ENCODE assay signal across 8 cellular contexts in genomic region chr3:31534036-31534435, GRCh38. TPM values are rescaled to one million over a fixed set of nuclear protein-coding genes. Genes with fewer than 3 reads are reported as not detected.
DNase-seq lines count a peak whose midpoint lies in the region; ATAC-seq, FAIRE-seq and TF ChIP-seq lines count a peak whose summit lies in the region.

No MANE protein-coding gene starts in this region.

- H3K4me1 Mint-ChIP-seq in endodermal cell (peaks cover 40% of the 10 kb centered on the region), nephron (peaks cover 34% of the 10 kb centered on the region)

- peak overlapping the region; percentile 76 for H3K9ac ChIP-seq in endodermal cell (ENCODE audit: extremely low read depth, low read length, poor library complexity, severe bottlenecking)

- H3K27me3 Mint-ChIP-seq in endodermal cell (ENCODE audit: insufficient read depth) = no peaks in the 10 kb centered on the region
- no peaks in the 10 kb centered on the region for H3K27me3 Mint-ChIP-seq in nephron (ENCODE audit: low read depth)

- no peaks in the 10 kb centered on the region for H3K36me3 Mint-ChIP-seq in endodermal cell (ENCODE audit: low read depth)
- peaks cover 17% of the 10 kb centered on the region for H3K36me3 Mint-ChIP-seq in nephron (ENCODE audit: low read depth)

- H3K4me3 Mint-ChIP-seq in endodermal cell (no peak overlapping the region), nephron (peak overlapping the region in 1 of 3 experiments; percentile 100)

- peak; percentile 84 for FAIRE-seq in GM19239 (lab: Jason Lieb, UNC)

- TF ChIP-seq CTCF in AG04450 (IDR thresholded peaks at IDR 0.05; ENCODE audit: low read depth, low read length) = no peak
- no peak for TF ChIP-seq CTCF in endodermal cell (conservative IDR thresholded peaks at IDR 0.05)
- no peak for TF ChIP-seq CTCF in nephron (IDR thresholded peaks at IDR 0.05; ENCODE audit: unreplicated experiment in 3 of 3)

- H3K27me3 ChIP-seq in AG04450 (ENCODE audit: control insufficient read depth, insufficient read depth, low read length) = no peaks in the 10 kb centered on the region
- no peaks in the 10 kb centered on the region for H3K27me3 ChIP-seq in endodermal cell (ENCODE audit: control insufficient read depth, insufficient read depth, low read length, poor library complexity, severe bottlenecking)

- POLR2A ChIA-PET in AG04450 (lab: Yijun Ruan, JAX) = interaction anchor here (0.6 kb wide), 1 partner anchor 25 kb away, joined by 8 read pairs; no protein-coding TSS in a partner anchor

- H3K36me3 ChIP-seq in endodermal cell (ENCODE audit: control insufficient read depth, insufficient read depth, low read length) = peaks cover 35% of the 10 kb centered on the region

- H3K4me3 ChIP-seq in AG04450 (ENCODE audit: low read depth, low read length) (peak overlapping the region; percentile 84), endodermal cell (ENCODE audit: low read length) (peak overlapping the region; percentile 98)

- H3K9me3 Mint-ChIP-seq in endodermal cell = no peaks in the 10 kb centered on the region
- no peaks in the 10 kb centered on the region for H3K9me3 Mint-ChIP-seq in nephron

- H3K9me3 ChIP-seq in AG04450 (ENCODE audit: control insufficient read depth, insufficient read depth, low read length) (no peaks in the 10 kb centered on the region; the same call in 1 of the 2 replicates), endodermal cell (ENCODE audit: control insufficient read depth, low read length) (no peaks in the 10 kb centered on the region)

- DNase-seq in AG04450 (ENCODE audit: low read depth, low spot score) (no peak), GM19239 (ENCODE audit: insufficient read length, low spot score) (peak; percentile 3), SIG-M5 treated with dmso at 0.1 percent for 504 hours (lab: John Stamatoyannopoulos, UW; ENCODE audit: unreplicated experiment) (peak; percentile 82), endodermal cell (no peak), left lobe of liver (ENCODE audit: low spot score) (no peak), GM19240 (ENCODE audit: insufficient read length, low spot score) (no peak)

- peaks cover 15% of the 10 kb centered on the region for H3K4me1 ChIP-seq in endodermal cell (ENCODE audit: control insufficient read depth, insufficient read depth, low read length)

- H3K27ac ChIP-seq in AG04450 (ENCODE audit: low read depth, low read length) (no peak overlapping the region), endodermal cell (ENCODE audit: low read depth, low read length) (no peak overlapping the region)

- CTCF ChIA-PET in AG04450 (lab: Charles Lee) = interaction anchor here (0.6 to 2.0 kb wide), 5 partner anchors 10 to 357 kb away, joined by 3 to 9 read pairs (median 3); no protein-coding TSS in a partner anchor

- WGBS in endodermal cell (ENCODE audit: insufficient coverage in 1 of 2, insufficient read length in 1 of 2), 2 experiments = 0 to 7% methylated on average over 1 to 5 of the region's 5 CpGs

- H3K27ac Mint-ChIP-seq in endodermal cell (peak overlapping the region; percentile 87), nephron (peak overlapping the region; percentile 97 to 99 (median 98))

- ATAC-seq in left lobe of liver = no peak
- ATAC-seq in HG03442 (IDR thresholded peaks at IDR 0.05; ENCODE audit: unreplicated experiment) = no peak

RNA-seq across cellular contexts. Expression of gene STT3B, which starts 1.3 kb away (rescaled TPM):
- 79.3 and 112 TPM in 2 replicates for polyA plus RNA-seq in AG04450 (2011; rRNA removed)
- polyA minus RNA-seq in AG04450 (2011; rRNA and poly(A)+ RNA removed) = 50.4 and 115 TPM in 2 replicates
- total RNA-seq in endodermal cell (100 to 1,000 TPM; 126 to 199 TPM), left lobe of liver (68.7 TPM)
- 150 TPM for polyA plus RNA-seq in endodermal cell (2013, experiment 1 of 2)
- polyA plus RNA-seq in endodermal cell (2013, experiment 2 of 2) = 160 TPM

Comparison
In these comparisons a context has a peak if more than half of its experiments do, and no peak if none do; other contexts are left out.
1. DNase-seq: peak in GM19239 (single experiment) and SIG-M5 treated with dmso at 0.1 percent for 504 hours (single experiment); none in AG04450 (single experiment), endodermal cell (single experiment), left lobe of liver (single experiment) and GM19240 (single experiment).